Comparison of ENCODE assay signal across 26 cellular contexts in the genomic region with DNA sequence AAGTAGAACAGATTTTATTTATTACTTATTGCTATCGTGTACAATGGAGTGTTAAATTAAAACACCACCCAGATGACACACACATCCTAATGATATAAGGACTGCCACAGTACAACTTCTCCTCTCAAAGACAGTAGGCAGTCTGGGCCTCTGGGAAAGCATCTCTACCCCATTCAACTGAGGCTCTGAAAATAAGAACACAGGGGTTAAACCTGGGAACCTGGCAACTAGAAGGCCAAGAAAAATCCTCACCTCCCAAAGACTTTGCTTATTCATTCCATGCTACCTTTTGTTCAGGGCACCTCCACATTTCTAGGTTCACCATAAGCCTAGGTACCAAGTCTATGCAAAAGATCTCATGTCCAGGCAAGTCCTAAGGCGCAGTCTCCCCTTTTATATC.
"Had no signal": no experiment of that assay in that cellular context is flagged by ENCODE, and none has a peak within 500 bp of the region (broad histone marks: within the 10 kb centered on the region; RNA-seq: fewer than 3 reads in every experiment).

No MANE protein-coding gene starts in this region.

- H3K36me3 ChIP-seq: brain microvascular endothelial cell, esophagus squamous epithelium, ovary, right lobe of liver, tibial nerve had no signal

- H3K27me3 Mint-ChIP-seq: dendritic cell treated with granulocyte-macrophage colony-stimulating factor and Interleukin-4, amounts not matched to agents 40 ng/mL and 50 ng/mL, for 4 days; naive thymus-derived CD8-positive, alpha-beta T cell; progenitor cell of endocrine pancreas had no signal

- H3K27ac Mint-ChIP-seq: activated naive CD4-positive, alpha-beta T cell treated with anti-CD3 and anti-CD28 coated beads for 36 hours; dendritic cell treated with granulocyte-macrophage colony-stimulating factor and Interleukin-4, amounts not matched to agents 40 ng/mL and 50 ng/mL, for 4 days; naive thymus-derived CD8-positive, alpha-beta T cell; progenitor cell of endocrine pancreas; T-helper 1 cell treated with Interleukin-12 subunit alpha and Interleukin-12 subunit beta and Interleukin-4 antibody, amounts not matched to agents 30 μg/mL and 1 μg/mL, for 36 hours had no signal

- H3K4me1 ChIP-seq: right lobe of liver had no signal

- ATAC-seq: activated CD4-positive, CD25-positive, alpha-beta regulatory T cell treated with anti-CD3 and anti-CD28 coated beads, Interleukin-2, amount 50 U/mL, for 24 hours; left colon; naive thymus-derived CD8-positive, alpha-beta T cell; right lobe of liver had no signal

- H3K4me3 Mint-ChIP-seq: activated naive CD4-positive, alpha-beta T cell treated with anti-CD3 and anti-CD28 coated beads for 36 hours; dendritic cell treated with granulocyte-macrophage colony-stimulating factor and Interleukin-4, amounts not matched to agents 40 ng/mL and 50 ng/mL, for 4 days; naive thymus-derived CD8-positive, alpha-beta T cell; neural crest cell; T-helper 1 cell treated with Interleukin-12 subunit alpha and Interleukin-12 subunit beta and Interleukin-4 antibody, amounts not matched to agents 30 μg/mL and 1 μg/mL, for 36 hours had no signal

- H3K9me3 Mint-ChIP-seq: activated naive CD4-positive, alpha-beta T cell treated with anti-CD3 and anti-CD28 coated beads for 36 hours; dendritic cell treated with granulocyte-macrophage colony-stimulating factor and Interleukin-4, amounts not matched to agents 40 ng/mL and 50 ng/mL, for 4 days; neural crest cell; T-helper 1 cell treated with Interleukin-12 subunit alpha and Interleukin-12 subunit beta and Interleukin-4 antibody, amounts not matched to agents 30 μg/mL and 1 μg/mL, for 36 hours had no signal

- H3K36me3 Mint-ChIP-seq: naive thymus-derived CD8-positive, alpha-beta T cell had no signal

- H3K4me3 ChIP-seq: esophagus squamous epithelium, ovary, right lobe of liver, tibial nerve had no signal

- DNase-seq: activated CD4-positive, alpha-beta T cell treated with anti-CD3 and anti-CD28 coated beads for 48 hours; activated CD4-positive, alpha-beta T cell treated with anti-CD3 and anti-CD28 coated beads, Interleukin-2, amount 50 U/mL, for 48 hours; activated CD8-positive, alpha-beta memory T cell treated with anti-CD3 and anti-CD28 coated beads for 24 hours; activated effector memory CD4-positive, alpha-beta T cell treated with anti-CD3 and anti-CD28 coated beads, Interleukin-2, amount 50 U/mL, for 16 hours; activated naive CD4-positive, alpha-beta T cell treated with anti-CD3 and anti-CD28 coated beads for 36 hours; amniotic stem cell; brain microvascular endothelial cell; central memory CD4-positive, alpha-beta T cell; esophagus squamous epithelium; islet precursor cell; left colon; naive thymus-derived CD8-positive, alpha-beta T cell; ovary; right lobe of liver; stimulated activated CD4-positive, alpha-beta T cell treated with anti-CD3 and anti-CD28 coated beads, Interleukin-2, amount 100 ng/mL, for 48 hours; stimulated activated naive CD4-positive, alpha-beta T cell treated with Interleukin-2 at 50 U/mL for 16 hours; SW 1271; T-helper 9 cell had no signal

- H3K9me3 ChIP-seq: esophagus squamous epithelium, ovary, right lobe of liver, tibial nerve had no signal

- H3K27me3 ChIP-seq: brain microvascular endothelial cell, esophagus squamous epithelium, ovary, right lobe of liver, tibial nerve had no signal

- H3K27ac ChIP-seq: brain microvascular endothelial cell, epithelial cell of prostate, esophagus squamous epithelium, ovary, right lobe of liver, tibial nerve, VCaP had no signal

- H3K4me1 Mint-ChIP-seq: naive thymus-derived CD8-positive, alpha-beta T cell had no signal
